In the genomic region with DNA sequence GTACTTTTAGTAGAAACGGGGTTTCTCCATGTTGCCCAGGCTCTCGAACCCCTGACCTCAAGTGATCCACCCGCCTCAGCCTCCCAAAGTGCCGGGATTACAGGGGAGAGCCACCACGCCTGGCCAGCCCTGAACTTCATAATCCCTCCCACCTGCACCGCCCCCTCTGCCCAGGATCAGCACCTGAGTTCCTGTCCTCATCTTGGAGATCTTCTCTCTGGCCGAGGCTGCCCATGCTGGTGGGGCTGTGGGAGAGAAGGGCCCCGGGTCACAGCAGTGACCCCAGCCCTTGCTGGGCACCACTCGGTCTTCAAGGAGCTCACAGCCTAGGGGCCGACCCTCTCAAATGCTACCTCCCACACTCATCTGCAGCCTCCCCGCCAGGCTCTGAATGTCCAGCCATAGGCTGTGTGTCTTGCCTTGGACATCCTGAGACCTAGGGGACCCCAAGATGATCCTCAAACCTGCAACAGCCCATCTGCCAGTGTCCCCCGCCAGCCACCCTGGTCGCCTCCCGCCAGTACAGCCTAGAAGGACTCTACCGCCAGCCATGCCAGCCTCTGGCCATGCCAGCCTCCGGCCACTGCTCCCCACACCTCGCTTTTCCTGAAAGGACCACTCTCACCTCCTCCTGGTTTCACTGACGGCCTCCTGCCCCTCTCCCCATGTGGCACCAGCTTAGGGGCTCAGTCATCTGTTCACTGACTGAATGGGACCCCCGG, we compare ENCODE assay signal across 1 cellular context.
A peak's percentile ranks its signal among the peaks of the same experiment; 100 is the strongest.
TF ChIP-seq lines count a peak whose summit lies in the region.

No MANE protein-coding gene starts in this region.

TF ChIP-seq in HepG2, 621 proteins besides CTCF, POLR2A, EP300 and RAD21:
- TF ChIP-seq HNRNPL (IDR thresholded peaks at IDR 0.05; ENCODE audit: low read depth, low read length) (peak; percentile 46; the same call in 1 of the 2 replicates), TSC22D2 (CRISPR knock-in tag; IDR thresholded peaks at IDR 0.05; ENCODE audit: borderline replicate concordance) (no peak)
